ENCODE assay signal across 21 cellular contexts in the genomic region with DNA sequence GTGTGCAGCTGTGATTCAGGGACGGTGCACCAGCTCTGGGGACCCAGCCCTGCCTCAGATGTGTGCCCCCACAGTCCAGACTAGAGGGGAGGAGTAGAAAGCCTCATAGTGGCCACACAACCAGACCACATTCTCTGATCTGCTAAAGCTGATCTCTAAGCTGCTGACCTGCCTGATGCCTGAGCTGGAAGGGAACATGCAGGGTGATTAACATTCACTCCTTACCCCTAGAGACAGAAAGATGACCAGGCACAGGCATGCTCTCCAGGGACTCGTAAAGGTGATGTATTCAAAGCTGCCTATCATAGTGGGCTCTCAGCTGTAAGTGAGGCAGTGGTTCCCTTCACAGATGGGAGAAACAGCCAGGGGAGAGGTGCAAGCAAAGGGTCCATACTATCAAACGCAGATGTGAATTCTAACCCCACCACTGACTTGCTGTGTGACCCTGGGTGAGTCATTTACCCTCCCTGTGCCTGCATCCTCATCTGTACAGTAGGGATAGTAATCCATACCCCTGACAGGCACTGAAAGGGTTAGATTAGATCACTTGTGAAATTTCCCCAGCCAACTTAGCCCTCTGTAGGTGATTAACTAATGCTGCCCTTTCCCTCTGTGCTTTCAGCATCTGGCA. TPM values are rescaled to one million over a fixed set of nuclear protein-coding genes. Genes with fewer than 3 reads are reported as not detected.
A peak's percentile ranks its signal among the peaks of the same experiment; 100 is the strongest.
DNase-seq lines count a peak whose midpoint lies in the region; ATAC-seq and TF ChIP-seq lines count a peak whose summit lies in the region.
"Had no signal": no experiment of that assay in that cellular context is flagged by ENCODE, and none has a peak within 500 bp of the region (broad histone marks: within the 10 kb centered on the region; RNA-seq: fewer than 3 reads in every experiment).

No MANE protein-coding gene starts in this region.

- 84 to 100% methylated on average over 2 to 3 of the region's 3 CpGs for WGBS in body of pancreas, 2 donors

- TF ChIP-seq CTCF in right atrium auricular region (IDR thresholded peaks at IDR 0.05) (no peak), foreskin fibroblast (IDR thresholded peaks at IDR 0.05; ENCODE audit: low read depth, low read length) (no peak), vagina (IDR thresholded peaks at IDR 0.05) (no peak), body of pancreas (IDR thresholded peaks at IDR 0.05) (no peak)

- ATAC-seq in left ventricle myocardium superior: no peak
- no peak for ATAC-seq in body of pancreas
- ATAC-seq: stimulated activated memory B cell treated with anti-CD40 and anti-IgM and Interleukin-4, amounts not matched to agents 10 μg/mL and 1 μg/mL and 100 μg/mL, for 72 hours had no signal

- peak; percentile 3 for DNase-seq in left ventricle myocardium superior
- no peak for DNase-seq in right atrium auricular region (ENCODE audit: low spot score)
- peak; percentile 45 for DNase-seq in SK-N-DZ (ENCODE audit: low spot score)
- DNase-seq in foreskin fibroblast: peak; percentile 53 to 71
- no peak for DNase-seq in vagina (ENCODE audit: extremely low spot score in 2 of 2)
- DNase-seq in putamen (ENCODE audit: low spot score): no peak
- DNase-seq in SW 1271 (lab: John Stamatoyannopoulos, UW): no peak
- DNase-seq in body of pancreas: no peak
- DNase-seq: activated effector memory CD4-positive, alpha-beta T cell treated with Interleukin-2 at 50 U/mL for 16 hours; amygdala; DMS53; NCI-H1092 treated with DMSO at 0.1 percent for 48 hours; NCI-H524 treated with DMSO at 0.1 percent for 48 hours; PC-3; retina; stimulated activated CD4-positive, alpha-beta T cell treated with anti-CD3 and anti-CD28 coated beads, Interleukin-15, amount 100 ng/mL, for 24 hours had no signal

- no peaks in the 10 kb centered on the region for H3K36me3 ChIP-seq in right atrium auricular region
- H3K36me3 ChIP-seq in vagina: no peaks in the 10 kb centered on the region
- H3K36me3 ChIP-seq in body of pancreas (replicated peaks in 1 of 2; ENCODE audit: insufficient read depth in 1 of 2, low read depth in 2 of 2): no peaks in the 10 kb centered on the region
- H3K36me3 ChIP-seq: neutrophil, tibial nerve had no signal

- H3K4me3 ChIP-seq in right atrium auricular region: no peak overlapping the region
- H3K4me3 ChIP-seq in foreskin fibroblast (ENCODE audit: low read depth in 1 of 2, low read length in 2 of 2): no peak overlapping the region
- no peak overlapping the region for H3K4me3 ChIP-seq in vagina
- no peak overlapping the region for H3K4me3 ChIP-seq in body of pancreas
- H3K4me3 ChIP-seq: tibial nerve had no signal

- no peaks in the 10 kb centered on the region for H3K4me1 ChIP-seq in right atrium auricular region
- peaks cover 16% of the 10 kb centered on the region for H3K4me1 ChIP-seq in vagina
- no peaks in the 10 kb centered on the region for H3K4me1 ChIP-seq in body of pancreas

- intact Hi-C loops in left ventricle myocardium superior (cut with micrococcal nuclease) (no loop called here), vagina (cut with DNase I) (no loop called here), body of pancreas (cut with DNase I) (no loop called here)

- no peaks in the 10 kb centered on the region for H3K9me3 ChIP-seq in right atrium auricular region
- H3K9me3 ChIP-seq in vagina: no peaks in the 10 kb centered on the region
- H3K9me3 ChIP-seq in body of pancreas: no peaks in the 10 kb centered on the region
- H3K9me3 ChIP-seq: neutrophil, tibial nerve had no signal

- TF ChIP-seq POLR2A in vagina (IDR thresholded peaks at IDR 0.05): no peak
- no peak for TF ChIP-seq POLR2A in body of pancreas (IDR thresholded peaks at IDR 0.05)

- no peak overlapping the region for H3K27ac ChIP-seq in right atrium auricular region
- H3K27ac ChIP-seq in vagina: peak overlapping the region; percentile 79
- no peak overlapping the region for H3K27ac ChIP-seq in body of pancreas
- H3K27ac ChIP-seq: KMS-11, neutrophil, tibial nerve had no signal

- H3K27me3 ChIP-seq in right atrium auricular region (no peaks in the 10 kb centered on the region), vagina (no peaks in the 10 kb centered on the region), body of pancreas (no peaks in the 10 kb centered on the region)
- H3K27me3 ChIP-seq: tibial nerve had no signal

RNA-seq across cellular contexts. Expression of a gene that starts 29.0 kb away (rescaled TPM):
- total RNA-seq in left ventricle myocardium superior: 30.8 TPM
- 10 to 100 TPM; 37.9 to 56.0 TPM for total RNA-seq in right atrium auricular region
- polyA plus RNA-seq in SK-N-DZ (2014; cell fraction: cytosol; rRNA removed): 0.68 and 0.96 TPM in 2 replicates
- 0.51 and 1.5 TPM in 2 replicates for polyA plus RNA-seq in SK-N-DZ (2014; cell fraction: nucleus; rRNA removed)
- total RNA-seq in vagina: 66.3 TPM
- 10 to 100 TPM in 1 of 2 donors, 1 to 10 TPM in 1; 9.1 to 17.8 TPM for total RNA-seq in body of pancreas
- total RNA-seq: PC-3 had no signal
- polyA plus RNA-seq: CD14-positive monocyte had no signal

Comparison
In these comparisons a context has a peak if more than half of its experiments do, and no peak if none do; other contexts are left out.
1. DNase-seq: peak in left ventricle myocardium superior (single experiment), SK-N-DZ (single experiment) and foreskin fibroblast (2 of 2); none in right atrium auricular region (single experiment), vagina (0 of 2), putamen (single experiment), SW 1271 (0 of 2) and body of pancreas (0 of 4).